Comparison of ENCODE assay signal across 37 cellular contexts in the genomic region with DNA sequence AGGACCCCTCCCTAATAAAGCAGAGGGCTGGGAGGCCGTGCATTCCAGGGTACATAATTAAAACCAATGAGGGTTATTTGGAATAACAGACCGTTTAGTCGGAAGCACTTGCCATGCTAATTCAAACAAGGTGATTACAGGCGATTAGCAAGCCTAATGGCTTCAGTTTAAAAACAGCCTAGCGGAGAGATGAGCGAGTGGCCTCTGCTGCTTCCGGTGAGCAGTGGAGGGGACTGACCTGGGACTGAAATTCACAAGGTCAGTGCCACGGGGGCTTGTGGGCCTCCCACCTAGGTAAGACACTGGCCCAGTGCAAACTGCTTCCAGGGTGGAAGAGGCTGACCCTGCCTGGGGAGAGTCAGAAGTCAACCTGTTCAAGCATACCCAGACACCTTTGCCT. TPM values are rescaled to one million over a fixed set of nuclear protein-coding genes. Genes with fewer than 3 reads are reported as not detected.
"Had no signal": no experiment of that assay in that cellular context is flagged by ENCODE, and none has a peak within 500 bp of the region (broad histone marks: within the 10 kb centered on the region; RNA-seq: fewer than 3 reads in every experiment).

No MANE protein-coding gene starts in this region.

- H3K9ac ChIP-seq: parathyroid adenoma had no signal

- ATAC-seq: gastroesophageal sphincter; left cardiac atrium; left ventricle myocardium superior; stimulated activated naive B cell treated with anti-CD40 and anti-IgM and Interleukin-4, amounts not matched to agents 10 μg/mL and 1 μg/mL and 100 μg/mL, for 72 hours had no signal

- H3K9me3 ChIP-seq: thyroid gland, vagina had no signal

- H3K27ac ChIP-seq: ascending aorta, cardiac muscle cell, coronary artery, dorsolateral prefrontal cortex, gastroesophageal sphincter, hepatocyte, parathyroid adenoma, right atrium auricular region, stomach, thyroid gland, upper lobe of left lung, vagina had no signal

- FAIRE-seq: keratinocyte had no signal

- H3K36me3 ChIP-seq: ascending aorta, cardiac muscle cell, gastroesophageal sphincter, right atrium auricular region, stomach, thyroid gland, upper lobe of left lung, vagina had no signal

- H3K4me1 ChIP-seq: ascending aorta, gastroesophageal sphincter, parathyroid adenoma, right atrium auricular region, stomach, upper lobe of left lung, vagina had no signal

- H3K27me3 ChIP-seq: ascending aorta, cardiac muscle cell, hepatocyte, right atrium auricular region, thyroid gland, upper lobe of left lung, vagina had no signal

- DNase-seq: activated CD4-positive, alpha-beta T cell treated with anti-CD3 and anti-CD28 coated beads for 4 hours; activated CD4-positive, alpha-beta T cell treated with anti-CD3 and anti-CD28 coated beads, Interleukin-2, amount 50 U/mL, for 48 hours; activated CD4-positive, CD25-positive, alpha-beta regulatory T cell; activated CD8-positive, alpha-beta memory T cell treated with anti-CD3 and anti-CD28 coated beads, Interleukin-2, amount 50 U/mL, for 4 hours; activated gamma-delta T cell; activated naive CD4-positive, alpha-beta T cell treated with anti-CD3 and anti-CD28 coated beads, Interleukin-2, amount 10 ng/mL, durations not matched to agents 7 days and 5 days; activated naive CD8-positive, alpha-beta T cell treated with anti-CD3 and anti-CD28 coated beads, Interleukin-2, amount 10 ng/mL, durations not matched to agents 7 days and 5 days; activated T-cell treated with anti-CD3 and anti-CD28 coated beads, Interleukin-2, amount 50 U/mL, for 1 hour; cerebellar nuclear complex; dorsolateral prefrontal cortex; effector memory CD4-positive, alpha-beta T cell; erythroblast; left cardiac atrium; left ventricle myocardium superior; occipital lobe; stimulated activated CD4-positive, alpha-beta T cell treated with anti-CD3 and anti-CD28 coated beads, Interleukin-15, amount 100 ng/mL, for 24 hours; stimulated activated CD4-positive, alpha-beta T cell treated with anti-CD3 and anti-CD28 coated beads, Interleukin-2, amount 100 ng/mL, for 24 hours; stimulated activated naive B cell treated with anti-CD40 and anti-IgM and Interleukin-4, amounts not matched to agents 10 μg/mL and 1 μg/mL and 100 μg/mL, for 72 hours; stomach; thyroid gland; upper lobe of left lung had no signal

- H3K4me3 ChIP-seq: ascending aorta, cardiac muscle cell, coronary artery, dorsolateral prefrontal cortex, gastroesophageal sphincter, hepatocyte, right atrium auricular region, stomach, thyroid gland, upper lobe of left lung, vagina had no signal

RNA-seq across cellular contexts. Expression of a gene that starts 56.8 kb away (rescaled TPM):
- total RNA-seq: activated CD8-positive, alpha-beta memory T cell treated with anti-CD3 and anti-CD28 coated beads for 36 hours; activated naive CD8-positive, alpha-beta T cell treated with anti-CD3 and anti-CD28 coated beads, Interleukin-2, amount 10 ng/mL, durations not matched to agents 7 days and 5 days; activated T-helper 1 cell treated with anti-CD3 and anti-CD28 coated beads, Interleukin-12 subunit alpha, Interleukin-12 subunit beta, Interleukin-2, Interleukin-4 antibody, amounts not matched to agents 30 ng/mL and 10 ng/mL and 1 ng/mL, durations not matched to agents 14 hours and 24 hours and 36 hours; ascending aorta; fibroblast of lung; fibroblast of villous mesenchyme; lung microvascular endothelial cell; mesenteric fat pad; pulmonary artery endothelial cell; stomach; upper lobe of left lung; vagina had no signal
